Comparison of ENCODE assay signal across 8 cellular contexts in genomic region chr9:347667-348292, GRCh38.
DNase-seq lines count a peak whose midpoint lies in the region; ATAC-seq and TF ChIP-seq lines count a peak whose summit lies in the region.

No MANE protein-coding gene starts in this region.

- WGBS in hepatocyte (ENCODE audit: low lambda C conversion rate, missing lambda C conversion rate): 32% methylated on average over 9 of the region's 9 CpGs
- WGBS in suprapubic skin: 30% methylated on average over 9 of the region's 9 CpGs

- no peaks in the 10 kb centered on the region for H3K9me2 ChIP-seq in hepatocyte (replicated peaks; ENCODE audit: insufficient read depth)

- H3K4me1 ChIP-seq in hepatocyte (ENCODE audit: insufficient read depth): no peaks in the 10 kb centered on the region
- H3K4me1 ChIP-seq in suprapubic skin: no peaks in the 10 kb centered on the region

- no peak overlapping the region for H3K4me2 ChIP-seq in hepatocyte

- H3K9me3 ChIP-seq in hepatocyte (ENCODE audit: low read depth): no peaks in the 10 kb centered on the region
- H3K9me3 ChIP-seq in suprapubic skin: no peaks in the 10 kb centered on the region

- TF ChIP-seq CTCF in hepatocyte (IDR thresholded peaks at IDR 0.05; ENCODE audit: poor library complexity) (peak; percentile 80), suprapubic skin (IDR thresholded peaks at IDR 0.05) (peak; percentile 29 to 46)

- no peak overlapping the region for H3K4me3 Mint-ChIP-seq in activated naive CD8-positive, alpha-beta T cell treated with anti-CD3 and anti-CD28 coated beads, Interleukin-2, amount 50 U/mL, for 24 hours

- H3K36me3 ChIP-seq in hepatocyte (replicated peaks; ENCODE audit: insufficient read depth, low read depth) (no peaks in the 10 kb centered on the region), suprapubic skin (peaks cover 3% of the 10 kb centered on the region)

- TF ChIP-seq POLR2A in suprapubic skin (IDR thresholded peaks at IDR 0.05): no peak

- no peaks in the 10 kb centered on the region for H3K9me3 Mint-ChIP-seq in activated naive CD8-positive, alpha-beta T cell treated with anti-CD3 and anti-CD28 coated beads, Interleukin-2, amount 50 U/mL, for 24 hours

- peak overlapping the region; percentile 34 for H3K27ac Mint-ChIP-seq in activated naive CD8-positive, alpha-beta T cell treated with anti-CD3 and anti-CD28 coated beads, Interleukin-2, amount 50 U/mL, for 24 hours

- H4K20me1 ChIP-seq in hepatocyte (ENCODE audit: insufficient read depth, poor library complexity, severe bottlenecking): no peaks in the 10 kb centered on the region

- DNase-seq in Daoy (ENCODE audit: low read depth): peak; percentile 44
- peak; percentile 32 for DNase-seq in LoVo (ENCODE audit: low spot score)
- DNase-seq in activated naive CD8-positive, alpha-beta T cell treated with anti-CD3 and anti-CD28 coated beads, Interleukin-2, amount 50 U/mL, for 24 hours: no peak
- DNase-seq in hepatocyte (ENCODE audit: low spot score): peak; percentile 65
- DNase-seq in suprapubic skin (ENCODE audit: low spot score in 2 of 2): no peak
- no peak for DNase-seq in effector CD8-positive, alpha-beta T cell (lab: John Stamatoyannopoulos, UW)
- no peak for DNase-seq in cerebellar nuclear complex (lab: John Stamatoyannopoulos, UW)
- no peak for DNase-seq in OCI-M2 (lab: John Stamatoyannopoulos, UW; ENCODE audit: unreplicated experiment)

- H3K27me3 Mint-ChIP-seq in activated naive CD8-positive, alpha-beta T cell treated with anti-CD3 and anti-CD28 coated beads, Interleukin-2, amount 50 U/mL, for 24 hours: no peaks in the 10 kb centered on the region

- H3K36me3 Mint-ChIP-seq in activated naive CD8-positive, alpha-beta T cell treated with anti-CD3 and anti-CD28 coated beads, Interleukin-2, amount 50 U/mL, for 24 hours (ENCODE audit: low read depth): peaks cover 42% of the 10 kb centered on the region

- no peaks in the 10 kb centered on the region for H3K79me2 ChIP-seq in hepatocyte

- H3K27me3 ChIP-seq in hepatocyte (no peaks in the 10 kb centered on the region), suprapubic skin (no peaks in the 10 kb centered on the region)

- no peak overlapping the region for H3K4me3 ChIP-seq in hepatocyte
- H3K4me3 ChIP-seq in suprapubic skin: no peak overlapping the region

- H3K27ac ChIP-seq in hepatocyte (no peak overlapping the region), suprapubic skin (no peak overlapping the region)

- ATAC-seq in activated naive CD8-positive, alpha-beta T cell treated with anti-CD3 and anti-CD28 coated beads, Interleukin-2, amount 50 U/mL, for 24 hours: no peak

- TF ChIP-seq EP300 in suprapubic skin (IDR thresholded peaks at IDR 0.05): no peak

- peaks cover 27% of the 10 kb centered on the region for H3K4me1 Mint-ChIP-seq in activated naive CD8-positive, alpha-beta T cell treated with anti-CD3 and anti-CD28 coated beads, Interleukin-2, amount 50 U/mL, for 24 hours

- no peak overlapping the region for H2AFZ ChIP-seq in hepatocyte

Comparison
In these comparisons a context has a peak if more than half of its experiments do, and no peak if none do; other contexts are left out.
1. DNase-seq: peak in Daoy (single experiment), LoVo (single experiment) and hepatocyte (single experiment); none in activated naive CD8-positive, alpha-beta T cell treated with anti-CD3 and anti-CD28 coated beads, Interleukin-2, amount 50 U/mL, for 24 hours (single experiment), suprapubic skin (0 of 2), effector CD8-positive, alpha-beta T cell (single experiment), cerebellar nuclear complex (0 of 2) and OCI-M2 (single experiment).